ENCODE assay signal across 19 cellular contexts in genomic region chr18:54716586-54716985, GRCh38.
"Had no signal": no experiment of that assay in that cellular context is flagged by ENCODE, and none has a peak within 500 bp of the region (broad histone marks: within the 10 kb centered on the region; RNA-seq: fewer than 3 reads in every experiment).

No MANE protein-coding gene starts in this region.

- H3K27ac Mint-ChIP-seq: memory B cell had no signal

- H3K4me1 ChIP-seq: left ventricle myocardium inferior, lower lobe of right lung, sigmoid colon, tibial artery, upper lobe of left lung, uterus had no signal

- H3K36me3 Mint-ChIP-seq: immature natural killer cell, memory B cell, naive B cell had no signal

- H3K27ac ChIP-seq: esophagus squamous epithelium, left ventricle myocardium inferior, lower lobe of right lung, neutrophil, sigmoid colon, skin epidermis, tibial artery, upper lobe of left lung, uterus had no signal

- H3K4me3 ChIP-seq: esophagus squamous epithelium, left ventricle myocardium inferior, lower lobe of right lung, sigmoid colon, skin epidermis, tibial artery, upper lobe of left lung, uterus had no signal

- H3K9me3 ChIP-seq: esophagus squamous epithelium, left ventricle myocardium inferior, lower lobe of right lung, neutrophil, sigmoid colon, tibial artery, upper lobe of left lung, uterus had no signal

- H3K4me3 Mint-ChIP-seq: memory B cell, naive B cell had no signal

- H3K36me3 ChIP-seq: esophagus squamous epithelium, left ventricle myocardium inferior, lower lobe of right lung, neutrophil, sigmoid colon, tibial artery, upper lobe of left lung, uterus had no signal

- ATAC-seq: lower lobe of right lung; stimulated activated naive CD8-positive, alpha-beta T cell treated with anti-CD3 and anti-CD28 coated beads, Interleukin-15, Interleukin-2, amounts not matched to agents 100 U/mL and 50 U/mL, for 24 hours had no signal

- H3K27me3 ChIP-seq: esophagus squamous epithelium, sigmoid colon, tibial artery, upper lobe of left lung, uterus had no signal

- DNase-seq: dermis blood vessel endothelial cell; esophagus squamous epithelium; foreskin fibroblast; immature natural killer cell; left ventricle myocardium inferior; lower lobe of right lung; midbrain; naive B cell; posterior cingulate gyrus; sigmoid colon; stimulated activated CD4-positive, alpha-beta T cell treated with anti-CD3 and anti-CD28 coated beads, Interleukin-12 subunit alpha, Interleukin-12 subunit beta, amount 100 ng/mL, for 4 hours; stimulated activated CD4-positive, alpha-beta T cell treated with anti-CD3 and anti-CD28 coated beads, Interleukin-2, amount 100 ng/mL, for 48 hours; stimulated activated naive CD8-positive, alpha-beta T cell treated with anti-CD3 and anti-CD28 coated beads, Interleukin-15, Interleukin-2, amounts not matched to agents 100 U/mL and 50 U/mL, for 24 hours; tibial artery; upper lobe of left lung; uterus had no signal

- H3K9me3 Mint-ChIP-seq: immature natural killer cell, memory B cell, naive B cell had no signal
